Comparison of ENCODE assay signal across 1 cellular context in the genomic region with DNA sequence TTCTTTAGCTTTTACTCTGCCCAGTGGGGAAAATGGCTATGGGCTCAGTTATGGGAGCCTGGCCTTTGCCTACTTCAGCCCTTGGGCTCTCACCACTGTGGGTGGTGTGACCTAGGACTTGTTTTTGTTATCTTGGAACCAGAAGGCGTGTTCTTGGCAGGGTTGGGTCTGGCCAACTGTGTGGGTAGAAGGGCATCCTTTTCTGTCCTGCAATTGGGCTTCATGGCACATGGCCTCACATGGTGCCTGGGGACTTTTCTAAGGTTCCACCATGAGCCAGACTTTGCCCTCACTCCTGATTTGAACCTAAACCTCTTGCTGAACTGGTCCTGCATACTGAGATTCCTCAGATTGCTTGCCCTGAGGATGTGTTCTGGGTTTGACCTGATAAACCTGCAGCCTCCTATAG.
TF ChIP-seq lines count a peak whose summit lies in the region.

No MANE protein-coding gene starts in this region.

TF ChIP-seq in HepG2, 621 proteins besides CTCF, POLR2A, EP300 and RAD21 (continued from another document):
- TF ChIP-seq, protein P1, sequence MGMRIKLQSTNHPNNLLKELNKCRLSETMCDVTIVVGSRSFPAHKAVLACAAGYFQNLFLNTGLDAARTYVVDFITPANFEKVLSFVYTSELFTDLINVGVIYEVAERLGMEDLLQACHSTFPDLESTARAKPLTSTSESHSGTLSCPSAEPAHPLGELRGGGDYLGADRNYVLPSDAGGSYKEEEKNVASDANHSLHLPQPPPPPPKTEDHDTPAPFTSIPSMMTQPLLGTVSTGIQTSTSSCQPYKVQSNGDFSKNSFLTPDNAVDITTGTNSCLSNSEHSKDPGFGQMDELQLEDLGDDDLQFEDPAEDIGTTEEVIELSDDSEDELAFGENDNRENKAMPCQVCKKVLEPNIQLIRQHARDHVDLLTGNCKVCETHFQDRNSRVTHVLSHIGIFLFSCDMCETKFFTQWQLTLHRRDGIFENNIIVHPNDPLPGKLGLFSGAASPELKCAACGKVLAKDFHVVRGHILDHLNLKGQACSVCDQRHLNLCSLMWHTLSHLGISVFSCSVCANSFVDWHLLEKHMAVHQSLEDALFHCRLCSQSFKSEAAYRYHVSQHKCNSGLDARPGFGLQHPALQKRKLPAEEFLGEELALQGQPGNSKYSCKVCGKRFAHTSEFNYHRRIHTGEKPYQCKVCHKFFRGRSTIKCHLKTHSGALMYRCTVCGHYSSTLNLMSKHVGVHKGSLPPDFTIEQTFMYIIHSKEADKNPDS (CRISPR knock-in tag; IDR thresholded peaks at IDR 0.05), result no peak
- TF ChIP-seq, protein P2, sequence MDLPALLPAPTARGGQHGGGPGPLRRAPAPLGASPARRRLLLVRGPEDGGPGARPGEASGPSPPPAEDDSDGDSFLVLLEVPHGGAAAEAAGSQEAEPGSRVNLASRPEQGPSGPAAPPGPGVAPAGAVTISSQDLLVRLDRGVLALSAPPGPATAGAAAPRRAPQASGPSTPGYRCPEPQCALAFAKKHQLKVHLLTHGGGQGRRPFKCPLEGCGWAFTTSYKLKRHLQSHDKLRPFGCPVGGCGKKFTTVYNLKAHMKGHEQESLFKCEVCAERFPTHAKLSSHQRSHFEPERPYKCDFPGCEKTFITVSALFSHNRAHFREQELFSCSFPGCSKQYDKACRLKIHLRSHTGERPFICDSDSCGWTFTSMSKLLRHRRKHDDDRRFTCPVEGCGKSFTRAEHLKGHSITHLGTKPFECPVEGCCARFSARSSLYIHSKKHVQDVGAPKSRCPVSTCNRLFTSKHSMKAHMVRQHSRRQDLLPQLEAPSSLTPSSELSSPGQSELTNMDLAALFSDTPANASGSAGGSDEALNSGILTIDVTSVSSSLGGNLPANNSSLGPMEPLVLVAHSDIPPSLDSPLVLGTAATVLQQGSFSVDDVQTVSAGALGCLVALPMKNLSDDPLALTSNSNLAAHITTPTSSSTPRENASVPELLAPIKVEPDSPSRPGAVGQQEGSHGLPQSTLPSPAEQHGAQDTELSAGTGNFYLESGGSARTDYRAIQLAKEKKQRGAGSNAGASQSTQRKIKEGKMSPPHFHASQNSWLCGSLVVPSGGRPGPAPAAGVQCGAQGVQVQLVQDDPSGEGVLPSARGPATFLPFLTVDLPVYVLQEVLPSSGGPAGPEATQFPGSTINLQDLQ (CRISPR knock-in tag; IDR thresholded peaks at IDR 0.05), result no peak
- TF ChIP-seq GABPA (IDR thresholded peaks at IDR 0.05; ENCODE audit: low read depth, low read length) (no peak), GABPA (CRISPR knock-in tag; IDR thresholded peaks at IDR 0.05; ENCODE audit: low read depth) (no peak), ZNF790 (CRISPR knock-in tag; IDR thresholded peaks at IDR 0.05; ENCODE audit: borderline replicate concordance) (no peak), ZFP41 (CRISPR knock-in tag; IDR thresholded peaks at IDR 0.05; ENCODE audit: borderline replicate concordance) (no peak), TMF1 (CRISPR knock-in tag; IDR thresholded peaks at IDR 0.05; ENCODE audit: low read depth) (no peak), SIX1 (CRISPR knock-in tag; IDR thresholded peaks at IDR 0.05; ENCODE audit: borderline replicate concordance) (no peak), NFYC (CRISPR knock-in tag; IDR thresholded peaks at IDR 0.05) (no peak), KMT2B (CRISPR knock-in tag; IDR thresholded peaks at IDR 0.05) (no peak), CCAR2 (optimal IDR thresholded peaks at IDR 0.05; ENCODE audit: low read depth, low read length) (no peak), MATR3 (CRISPR knock-in tag; IDR thresholded peaks at IDR 0.05) (no peak), MYC (CRISPR knock-in tag; IDR thresholded peaks at IDR 0.05; ENCODE audit: borderline replicate concordance) (no peak), ZNF207 (IDR thresholded peaks at IDR 0.05; ENCODE audit: borderline replicate concordance) (no peak), SATB2 (CRISPR knock-in tag; IDR thresholded peaks at IDR 0.05) (0 out of 2 replicates have a peak, but pooled peaks have one; percentile 17)
- TF ChIP-seq, protein P3, sequence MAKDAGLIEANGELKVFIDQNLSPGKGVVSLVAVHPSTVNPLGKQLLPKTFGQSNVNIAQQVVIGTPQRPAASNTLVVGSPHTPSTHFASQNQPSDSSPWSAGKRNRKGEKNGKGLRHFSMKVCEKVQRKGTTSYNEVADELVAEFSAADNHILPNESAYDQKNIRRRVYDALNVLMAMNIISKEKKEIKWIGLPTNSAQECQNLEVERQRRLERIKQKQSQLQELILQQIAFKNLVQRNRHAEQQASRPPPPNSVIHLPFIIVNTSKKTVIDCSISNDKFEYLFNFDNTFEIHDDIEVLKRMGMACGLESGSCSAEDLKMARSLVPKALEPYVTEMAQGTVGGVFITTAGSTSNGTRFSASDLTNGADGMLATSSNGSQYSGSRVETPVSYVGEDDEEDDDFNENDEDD (CRISPR knock-in tag; IDR thresholded peaks at IDR 0.05; ENCODE audit: borderline replicate concordance), result 0 out of 2 replicates have a peak, but pooled peaks have one; percentile 1
- TF ChIP-seq, protein P4, sequence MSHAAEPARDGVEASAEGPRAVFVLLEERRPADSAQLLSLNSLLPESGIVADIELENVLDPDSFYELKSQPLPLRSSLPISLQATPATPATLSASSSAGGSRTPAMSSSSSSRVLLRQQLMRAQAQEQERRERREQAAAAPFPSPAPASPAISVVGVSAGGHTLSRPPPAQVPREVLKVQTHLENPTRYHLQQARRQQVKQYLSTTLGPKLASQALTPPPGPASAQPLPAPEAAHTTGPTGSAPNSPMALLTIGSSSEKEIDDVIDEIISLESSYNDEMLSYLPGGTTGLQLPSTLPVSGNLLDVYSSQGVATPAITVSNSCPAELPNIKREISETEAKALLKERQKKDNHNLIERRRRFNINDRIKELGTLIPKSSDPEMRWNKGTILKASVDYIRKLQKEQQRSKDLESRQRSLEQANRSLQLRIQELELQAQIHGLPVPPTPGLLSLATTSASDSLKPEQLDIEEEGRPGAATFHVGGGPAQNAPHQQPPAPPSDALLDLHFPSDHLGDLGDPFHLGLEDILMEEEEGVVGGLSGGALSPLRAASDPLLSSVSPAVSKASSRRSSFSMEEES (CRISPR knock-in tag; IDR thresholded peaks at IDR 0.05), result no peak
- TF ChIP-seq, protein P5, sequence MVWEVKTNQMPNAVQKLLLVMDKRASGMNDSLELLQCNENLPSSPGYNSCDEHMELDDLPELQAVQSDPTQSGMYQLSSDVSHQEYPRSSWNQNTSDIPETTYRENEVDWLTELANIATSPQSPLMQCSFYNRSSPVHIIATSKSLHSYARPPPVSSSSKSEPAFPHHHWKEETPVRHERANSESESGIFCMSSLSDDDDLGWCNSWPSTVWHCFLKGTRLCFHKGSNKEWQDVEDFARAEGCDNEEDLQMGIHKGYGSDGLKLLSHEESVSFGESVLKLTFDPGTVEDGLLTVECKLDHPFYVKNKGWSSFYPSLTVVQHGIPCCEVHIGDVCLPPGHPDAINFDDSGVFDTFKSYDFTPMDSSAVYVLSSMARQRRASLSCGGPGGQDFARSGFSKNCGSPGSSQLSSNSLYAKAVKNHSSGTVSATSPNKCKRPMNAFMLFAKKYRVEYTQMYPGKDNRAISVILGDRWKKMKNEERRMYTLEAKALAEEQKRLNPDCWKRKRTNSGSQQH (CRISPR knock-in tag; IDR thresholded peaks at IDR 0.05; ENCODE audit: low read depth), result no peak
- TF ChIP-seq, protein P6, sequence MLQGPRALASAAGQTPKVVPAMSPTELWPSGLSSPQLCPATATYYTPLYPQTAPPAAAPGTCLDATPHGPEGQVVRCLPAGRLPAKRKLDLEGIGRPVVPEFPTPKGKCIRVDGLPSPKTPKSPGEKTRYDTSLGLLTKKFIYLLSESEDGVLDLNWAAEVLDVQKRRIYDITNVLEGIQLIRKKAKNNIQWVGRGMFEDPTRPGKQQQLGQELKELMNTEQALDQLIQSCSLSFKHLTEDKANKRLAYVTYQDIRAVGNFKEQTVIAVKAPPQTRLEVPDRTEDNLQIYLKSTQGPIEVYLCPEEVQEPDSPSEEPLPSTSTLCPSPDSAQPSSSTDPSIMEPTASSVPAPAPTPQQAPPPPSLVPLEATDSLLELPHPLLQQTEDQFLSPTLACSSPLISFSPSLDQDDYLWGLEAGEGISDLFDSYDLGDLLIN (CRISPR knock-in tag; IDR thresholded peaks at IDR 0.05; ENCODE audit: borderline replicate concordance), result 0 out of 2 replicates have a peak, but pooled peaks have one; percentile 28
